In genomic region chrX:53678667-53679066, GRCh38 we compare ENCODE assay signal across 15 cellular contexts. TPM values are rescaled to one million over a fixed set of nuclear protein-coding genes. Genes with fewer than 3 reads are reported as not detected.
DNase-seq lines count a peak whose midpoint lies in the region; FAIRE-seq and TF ChIP-seq lines count a peak whose summit lies in the region.
"Had no signal": no experiment of that assay in that cellular context is flagged by ENCODE, and none has a peak within 500 bp of the region (broad histone marks: within the 10 kb centered on the region; RNA-seq: fewer than 3 reads in every experiment).

No MANE protein-coding gene starts in this region.

- no peaks in the 10 kb centered on the region for H3K27me3 Mint-ChIP-seq in activated CD4-positive, alpha-beta T cell treated with anti-CD3 and anti-CD28 coated beads, Interleukin-2, amount 10 ng/mL, durations not matched to agents 24 days and 14 days
- H3K27me3 Mint-ChIP-seq in HFFc6 (ENCODE audit: insufficient read depth) (no peaks in the 10 kb centered on the region; the same call in 1 of the 2 replicates), neural crest cell (ENCODE audit: low read depth) (no peaks in the 10 kb centered on the region), endothelial cell (ENCODE audit: unreplicated experiment) (peaks cover 5% of the 10 kb centered on the region)
- H3K27me3 Mint-ChIP-seq: stimulated activated memory B cell treated with anti-CD40 and anti-IgM and Interleukin-4, amounts not matched to agents 10 μg/mL and 1 μg/mL and 100 μg/mL, for 72 hours had no signal

- H3K4me1 Mint-ChIP-seq in activated CD4-positive, alpha-beta T cell treated with anti-CD3 and anti-CD28 coated beads, Interleukin-2, amount 10 ng/mL, durations not matched to agents 24 days and 14 days = peaks cover 28% of the 10 kb centered on the region
- H3K4me1 Mint-ChIP-seq in HFFc6 (ENCODE audit: low read depth) (peaks cover 52% of the 10 kb centered on the region), neural crest cell (peaks cover 17% of the 10 kb centered on the region), endothelial cell (ENCODE audit: unreplicated experiment) (peaks cover 17% of the 10 kb centered on the region)

- DNase-seq in activated CD4-positive, alpha-beta T cell treated with anti-CD3 and anti-CD28 coated beads, Interleukin-2, amount 10 ng/mL, durations not matched to agents 24 days and 14 days = peak; percentile 57
- DNase-seq in activated CD4-positive, alpha-beta T cell treated with anti-CD3 and anti-CD28 coated beads, Interleukin-2, amount 50 U/mL, for 48 hours = no peak
- DNase-seq in HFFc6 (no peak), astrocyte of the cerebellum (ENCODE audit: low read depth) (no peak), neural crest cell (ENCODE audit: low read depth, low spot score) (no peak), GM12891 (ENCODE audit: insufficient read length, low spot score) (no peak), NOMO-1 treated with dmso at 0.1 percent for 144 hours (lab: John Stamatoyannopoulos, UW; ENCODE audit: unreplicated experiment) (no peak), endothelial cell (ENCODE audit: low spot score) (no peak)
- DNase-seq: GOT3, lower lobe of right lung, NCI-H2171, sigmoid colon, SW 1271 had no signal

- peak overlapping the region; percentile 53 for H3K4me3 Mint-ChIP-seq in activated CD4-positive, alpha-beta T cell treated with anti-CD3 and anti-CD28 coated beads, Interleukin-2, amount 10 ng/mL, durations not matched to agents 24 days and 14 days
- H3K4me3 Mint-ChIP-seq in HFFc6 (no peak overlapping the region), neural crest cell (peak overlapping the region; percentile 44), endothelial cell (ENCODE audit: unreplicated experiment) (no peak overlapping the region)
- H3K4me3 Mint-ChIP-seq: stimulated activated memory B cell treated with anti-CD40 and anti-IgM and Interleukin-4, amounts not matched to agents 10 μg/mL and 1 μg/mL and 100 μg/mL, for 72 hours had no signal

- peak; percentile 53 for TF ChIP-seq CTCF in HFFc6 (IDR thresholded peaks at IDR 0.05)
- TF ChIP-seq CTCF in astrocyte of the cerebellum (IDR thresholded peaks at IDR 0.05; ENCODE audit: low read depth, low read length, missing control alignments) = peak; percentile 32
- TF ChIP-seq CTCF in neural crest cell (conservative IDR thresholded peaks at IDR 0.05) = peak; percentile 51
- TF ChIP-seq CTCF in endothelial cell (IDR thresholded peaks at IDR 0.05; ENCODE audit: unreplicated experiment) = no peak

- no peak overlapping the region for H3K4me3 ChIP-seq in astrocyte of the cerebellum (ENCODE audit: low read depth, low read length)
- H3K4me3 ChIP-seq: esophagus muscularis mucosa, lower lobe of right lung, sigmoid colon had no signal

- intact Hi-C loops in activated CD4-positive, alpha-beta T cell treated with anti-CD3 and anti-CD28 coated beads, Interleukin-2, amount 10 ng/mL, durations not matched to agents 24 days and 14 days (cut with micrococcal nuclease) = loop anchor here (10.0 kb wide), 1 partner anchor 64 kb away; no protein-coding TSS in a partner anchor

- in situ Hi-C loops in astrocyte of the cerebellum (cut with HindIII; ENCODE audit: low sequenced_read_pairs) = no loop called here

- no peaks in the 10 kb centered on the region for H3K9me3 Mint-ChIP-seq in activated CD4-positive, alpha-beta T cell treated with anti-CD3 and anti-CD28 coated beads, Interleukin-2, amount 10 ng/mL, durations not matched to agents 24 days and 14 days
- H3K9me3 Mint-ChIP-seq in HFFc6 (no peaks in the 10 kb centered on the region), neural crest cell (no peaks in the 10 kb centered on the region), endothelial cell (ENCODE audit: unreplicated experiment) (no peaks in the 10 kb centered on the region)
- H3K9me3 Mint-ChIP-seq: stimulated activated memory B cell treated with anti-CD40 and anti-IgM and Interleukin-4, amounts not matched to agents 10 μg/mL and 1 μg/mL and 100 μg/mL, for 72 hours had no signal

- FAIRE-seq in GM12891 (lab: Jason Lieb, UNC) = no peak

- H3K36me3 Mint-ChIP-seq in activated CD4-positive, alpha-beta T cell treated with anti-CD3 and anti-CD28 coated beads, Interleukin-2, amount 10 ng/mL, durations not matched to agents 24 days and 14 days (ENCODE audit: low read depth) = peaks cover 70% of the 10 kb centered on the region
- H3K36me3 Mint-ChIP-seq in HFFc6 (ENCODE audit: low read depth) = peaks cover 26% of the 10 kb centered on the region
- peaks cover 17% of the 10 kb centered on the region for H3K36me3 Mint-ChIP-seq in neural crest cell (ENCODE audit: low read depth)
- H3K36me3 Mint-ChIP-seq in endothelial cell (ENCODE audit: low read depth, unreplicated experiment) = peaks cover 8% of the 10 kb centered on the region

- H3K27ac Mint-ChIP-seq in activated CD4-positive, alpha-beta T cell treated with anti-CD3 and anti-CD28 coated beads, Interleukin-2, amount 10 ng/mL, durations not matched to agents 24 days and 14 days = peak overlapping the region; percentile 59
- H3K27ac Mint-ChIP-seq in HFFc6 (no peak overlapping the region), neural crest cell (ENCODE audit: unreplicated experiment) (no peak overlapping the region), endothelial cell (ENCODE audit: unreplicated experiment) (no peak overlapping the region)
- H3K27ac Mint-ChIP-seq: stimulated activated memory B cell treated with anti-CD40 and anti-IgM and Interleukin-4, amounts not matched to agents 10 μg/mL and 1 μg/mL and 100 μg/mL, for 72 hours had no signal

- no peak for TF ChIP-seq POLR2A in GM12891 (IDR thresholded peaks at IDR 0.05; ENCODE audit: low read depth, low read length)

TF ChIP-seq in GM12891, 5 proteins besides CTCF, POLR2A, EP300 and RAD21:
- no peak for TF ChIP-seq TAF1 (IDR thresholded peaks at IDR 0.05; ENCODE audit: low read depth, low read length)
- no peak for TF ChIP-seq PAX5 (IDR thresholded peaks at IDR 0.05; ENCODE audit: insufficient read depth, low read length, severe bottlenecking)
- no peak for TF ChIP-seq SPI1 (IDR thresholded peaks at IDR 0.05; ENCODE audit: low read depth, low read length)
- no peak for TF ChIP-seq POLR2AphosphoS5 (IDR thresholded peaks at IDR 0.05; ENCODE audit: low read depth, low read length)
- no peak for TF ChIP-seq POU2F2 (IDR thresholded peaks at IDR 0.05; ENCODE audit: low read depth, low read length)

RNA-seq across cellular contexts. Expression of gene HUWE1, which starts 7.9 kb away (rescaled TPM):
- total RNA-seq in activated CD4-positive, alpha-beta T cell treated with anti-CD3 and anti-CD28 coated beads, Interleukin-2, amount 10 ng/mL, durations not matched to agents 24 days and 14 days = 461 and 485 TPM in 2 replicates
- 100 to 1,000 TPM; 128 to 199 (median 146) TPM for total RNA-seq in HFFc6 (2021; fragmentation: NEBNext Ultra II Directional; extraction: Animal tissue kit (Norgen Biotek cat#: 25700))
- total RNA-seq in neural crest cell (241 and 245 TPM in 2 replicates), endothelial cell (ENCODE audit: unreplicated experiment) (270 TPM)
- polyA plus RNA-seq in GM12891 (2012; ENCODE audit: low read depth, missing spikeins) = 83.5 TPM

Comparison
In these comparisons a context has a peak if more than half of its experiments do, and no peak if none do; other contexts are left out.
1. H3K4me3 Mint-ChIP-seq: peak in activated CD4-positive, alpha-beta T cell treated with anti-CD3 and anti-CD28 coated beads, Interleukin-2, amount 10 ng/mL, durations not matched to agents 24 days and 14 days (single experiment) and neural crest cell (single experiment); none in HFFc6 (single experiment) and endothelial cell (single experiment).